Comparison of ENCODE assay signal across 2 cellular contexts in the genomic region with DNA sequence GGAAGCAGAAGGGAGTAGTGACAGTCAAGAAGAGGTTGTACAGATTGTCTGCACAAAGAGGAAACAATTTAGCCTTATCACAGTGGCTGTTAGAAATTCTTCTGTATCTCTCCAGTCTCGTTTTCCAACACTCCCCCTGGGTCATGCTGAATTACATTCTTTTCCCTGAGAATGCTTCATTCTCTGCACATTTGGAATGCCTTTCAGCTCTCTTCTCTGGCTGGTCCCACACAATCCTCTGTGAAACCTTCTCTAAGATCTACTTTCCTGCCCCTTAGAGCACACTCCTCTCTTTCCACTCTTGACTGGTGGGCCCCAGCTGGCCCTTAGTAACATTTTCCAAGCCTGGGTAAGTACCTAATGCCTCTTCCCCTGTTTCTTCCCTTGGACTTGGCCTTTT.
TF ChIP-seq lines count a peak whose summit lies in the region.

No MANE protein-coding gene starts in this region.

TF ChIP-seq in SK-N-SH treated with all-trans-retinoic acid at 6 μM for 48 hours, 23 proteins besides CTCF, POLR2A, EP300 and RAD21 (continued from another document):
- no peak for TF ChIP-seq TCF4 (CRISPR knock-in tag; IDR thresholded peaks at IDR 0.05; ENCODE audit: borderline replicate concordance)
- no peak for TF ChIP-seq ARNTL (CRISPR knock-in tag; IDR thresholded peaks at IDR 0.05; ENCODE audit: borderline replicate concordance, low read depth)
- TF ChIP-seq SNAI2 (CRISPR knock-in tag; IDR thresholded peaks at IDR 0.05) = no peak
- TF ChIP-seq, protein P1, sequence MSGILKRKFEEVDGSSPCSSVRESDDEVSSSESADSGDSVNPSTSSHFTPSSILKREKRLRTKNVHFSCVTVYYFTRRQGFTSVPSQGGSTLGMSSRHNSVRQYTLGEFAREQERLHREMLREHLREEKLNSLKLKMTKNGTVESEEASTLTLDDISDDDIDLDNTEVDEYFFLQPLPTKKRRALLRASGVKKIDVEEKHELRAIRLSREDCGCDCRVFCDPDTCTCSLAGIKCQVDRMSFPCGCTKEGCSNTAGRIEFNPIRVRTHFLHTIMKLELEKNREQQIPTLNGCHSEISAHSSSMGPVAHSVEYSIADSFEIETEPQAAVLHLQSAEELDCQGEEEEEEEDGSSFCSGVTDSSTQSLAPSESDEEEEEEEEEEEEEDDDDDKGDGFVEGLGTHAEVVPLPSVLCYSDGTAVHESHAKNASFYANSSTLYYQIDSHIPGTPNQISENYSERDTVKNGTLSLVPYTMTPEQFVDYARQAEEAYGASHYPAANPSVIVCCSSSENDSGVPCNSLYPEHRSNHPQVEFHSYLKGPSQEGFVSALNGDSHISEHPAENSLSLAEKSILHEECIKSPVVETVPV (CRISPR knock-in tag; IDR thresholded peaks at IDR 0.05) = no peak
- TF ChIP-seq TSHZ2 (CRISPR knock-in tag; IDR thresholded peaks at IDR 0.05) = no peak
- no peak for TF ChIP-seq GLIS3 (CRISPR knock-in tag; IDR thresholded peaks at IDR 0.05)

TF ChIP-seq in SK-N-SH, 30 proteins besides CTCF, POLR2A, EP300 and RAD21:
- TF ChIP-seq, protein P2, sequence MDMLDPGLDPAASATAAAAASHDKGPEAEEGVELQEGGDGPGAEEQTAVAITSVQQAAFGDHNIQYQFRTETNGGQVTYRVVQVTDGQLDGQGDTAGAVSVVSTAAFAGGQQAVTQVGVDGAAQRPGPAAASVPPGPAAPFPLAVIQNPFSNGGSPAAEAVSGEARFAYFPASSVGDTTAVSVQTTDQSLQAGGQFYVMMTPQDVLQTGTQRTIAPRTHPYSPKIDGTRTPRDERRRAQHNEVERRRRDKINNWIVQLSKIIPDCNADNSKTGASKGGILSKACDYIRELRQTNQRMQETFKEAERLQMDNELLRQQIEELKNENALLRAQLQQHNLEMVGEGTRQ (IDR thresholded peaks at IDR 0.05; ENCODE audit: borderline replicate concordance, low read depth, low read length) = no peak
- TF ChIP-seq FOXM1 (IDR thresholded peaks at IDR 0.05; ENCODE audit: low read depth) (no peak), CHD2 (IDR thresholded peaks at IDR 0.05; ENCODE audit: low read length, partially characterized antibody) (no peak), ELF1 (IDR thresholded peaks at IDR 0.05) (no peak), RCOR1 (IDR thresholded peaks at IDR 0.05; ENCODE audit: low read length) (no peak)
- TF ChIP-seq, protein P3, sequence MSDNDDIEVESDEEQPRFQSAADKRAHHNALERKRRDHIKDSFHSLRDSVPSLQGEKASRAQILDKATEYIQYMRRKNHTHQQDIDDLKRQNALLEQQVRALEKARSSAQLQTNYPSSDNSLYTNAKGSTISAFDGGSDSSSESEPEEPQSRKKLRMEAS (IDR thresholded peaks at IDR 0.05; ENCODE audit: low read depth) = no peak
- TF ChIP-seq, protein P4, sequence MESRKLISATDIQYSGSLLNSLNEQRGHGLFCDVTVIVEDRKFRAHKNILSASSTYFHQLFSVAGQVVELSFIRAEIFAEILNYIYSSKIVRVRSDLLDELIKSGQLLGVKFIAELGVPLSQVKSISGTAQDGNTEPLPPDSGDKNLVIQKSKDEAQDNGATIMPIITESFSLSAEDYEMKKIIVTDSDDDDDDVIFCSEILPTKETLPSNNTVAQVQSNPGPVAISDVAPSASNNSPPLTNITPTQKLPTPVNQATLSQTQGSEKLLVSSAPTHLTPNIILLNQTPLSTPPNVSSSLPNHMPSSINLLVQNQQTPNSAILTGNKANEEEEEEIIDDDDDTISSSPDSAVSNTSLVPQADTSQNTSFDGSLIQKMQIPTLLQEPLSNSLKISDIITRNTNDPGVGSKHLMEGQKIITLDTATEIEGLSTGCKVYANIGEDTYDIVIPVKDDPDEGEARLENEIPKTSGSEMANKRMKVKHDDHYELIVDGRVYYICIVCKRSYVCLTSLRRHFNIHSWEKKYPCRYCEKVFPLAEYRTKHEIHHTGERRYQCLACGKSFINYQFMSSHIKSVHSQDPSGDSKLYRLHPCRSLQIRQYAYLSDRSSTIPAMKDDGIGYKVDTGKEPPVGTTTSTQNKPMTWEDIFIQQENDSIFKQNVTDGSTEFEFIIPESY (IDR thresholded peaks at IDR 0.05; ENCODE audit: borderline replicate concordance, low read depth) = no peak
- TF ChIP-seq, protein P5, sequence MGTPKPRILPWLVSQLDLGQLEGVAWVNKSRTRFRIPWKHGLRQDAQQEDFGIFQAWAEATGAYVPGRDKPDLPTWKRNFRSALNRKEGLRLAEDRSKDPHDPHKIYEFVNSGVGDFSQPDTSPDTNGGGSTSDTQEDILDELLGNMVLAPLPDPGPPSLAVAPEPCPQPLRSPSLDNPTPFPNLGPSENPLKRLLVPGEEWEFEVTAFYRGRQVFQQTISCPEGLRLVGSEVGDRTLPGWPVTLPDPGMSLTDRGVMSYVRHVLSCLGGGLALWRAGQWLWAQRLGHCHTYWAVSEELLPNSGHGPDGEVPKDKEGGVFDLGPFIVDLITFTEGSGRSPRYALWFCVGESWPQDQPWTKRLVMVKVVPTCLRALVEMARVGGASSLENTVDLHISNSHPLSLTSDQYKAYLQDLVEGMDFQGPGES (IDR thresholded peaks at IDR 0.05; ENCODE audit: low read depth, low read length) = no peak
TF ChIP-seq in SK-N-SH: peak in this region for 0.
